Comparison of ENCODE assay signal across 22 cellular contexts in genomic region chr6:13742961-13743735, GRCh38. TPM values are rescaled to one million over a fixed set of nuclear protein-coding genes. Genes with fewer than 3 reads are reported as not detected.
DNase-seq lines count a peak whose midpoint lies in the region; ATAC-seq, FAIRE-seq and TF ChIP-seq lines count a peak whose summit lies in the region.
"Had no signal": no experiment of that assay in that cellular context is flagged by ENCODE, and none has a peak within 500 bp of the region (broad histone marks: within the 10 kb centered on the region; RNA-seq: fewer than 3 reads in every experiment).

No MANE protein-coding gene starts in this region.

- H3K79me2 ChIP-seq in K562 (ENCODE audit: control insufficient read depth, insufficient read depth, low read length): no peaks in the 10 kb centered on the region

- BruUV-seq in K562 (replicated peaks; lab: Mats Ljungman, UMichigan): no TSS peak

- no peaks in the 10 kb centered on the region for H3K36me3 Mint-ChIP-seq in activated naive CD4-positive, alpha-beta T cell treated with anti-CD3 and anti-CD28 coated beads, Interleukin-2, amount 10 ng/mL, durations not matched to agents 7 days and 5 days
- H3K36me3 Mint-ChIP-seq in naive thymus-derived CD8-positive, alpha-beta T cell: no peaks in the 10 kb centered on the region
- no peaks in the 10 kb centered on the region for H3K36me3 Mint-ChIP-seq in T-helper 2 cell treated with Interferon-gamma antibody and Interleukin-4, amounts not matched to agents 5 μg/mL and 100 μg/mL, for 36 hours (ENCODE audit: low read depth)

- no peak for TF ChIP-seq POLR2A in K562 (conservative IDR thresholded peaks at IDR 0.05)

- H3K4me3 ChIP-seq in K562 (no peak overlapping the region), thymus (ENCODE audit: low read length) (peak overlapping the region; percentile 11), upper lobe of right lung (no peak overlapping the region)
- H3K4me3 ChIP-seq: lung, SJCRH30, smooth muscle cell, transverse colon had no signal

- no peak overlapping the region for H2AFZ ChIP-seq in K562 (ENCODE audit: low read depth, low read length)

- H3K27ac Mint-ChIP-seq in activated naive CD4-positive, alpha-beta T cell treated with anti-CD3 and anti-CD28 coated beads, Interleukin-2, amount 10 ng/mL, durations not matched to agents 7 days and 5 days: no peak overlapping the region
- no peak overlapping the region for H3K27ac Mint-ChIP-seq in naive thymus-derived CD8-positive, alpha-beta T cell
- no peak overlapping the region for H3K27ac Mint-ChIP-seq in T-helper 2 cell treated with Interferon-gamma antibody and Interleukin-4, amounts not matched to agents 5 μg/mL and 100 μg/mL, for 36 hours
- H3K27ac Mint-ChIP-seq: immature natural killer cell had no signal

- peaks cover 4% of the 10 kb centered on the region for H3K9me3 Mint-ChIP-seq in activated naive CD4-positive, alpha-beta T cell treated with anti-CD3 and anti-CD28 coated beads, Interleukin-2, amount 10 ng/mL, durations not matched to agents 7 days and 5 days
- peaks cover 0 to 3% (median 0%) of the 10 kb centered on the region in 9 donors for H3K9me3 Mint-ChIP-seq in naive thymus-derived CD8-positive, alpha-beta T cell
- no peaks in the 10 kb centered on the region for H3K9me3 Mint-ChIP-seq in T-helper 2 cell treated with Interferon-gamma antibody and Interleukin-4, amounts not matched to agents 5 μg/mL and 100 μg/mL, for 36 hours

- H3K4me1 ChIP-seq in K562 (replicated peaks in 1 of 2; ENCODE audit: control insufficient read depth in 2 of 2, insufficient read depth in 2 of 2, low read length in 2 of 2): peaks cover 0 to 5% of the 10 kb centered on the region in 2 experiments; a peak in 1 of 5 replicates
- H3K4me1 ChIP-seq in thymus (ENCODE audit: control insufficient read depth, insufficient read depth, low read length): no peaks in the 10 kb centered on the region
- H3K4me1 ChIP-seq in upper lobe of right lung: no peaks in the 10 kb centered on the region
- H3K4me1 ChIP-seq: heart left ventricle, SJCRH30, transverse colon had no signal

- peak overlapping the region; percentile 21 for H3K4me3 Mint-ChIP-seq in activated naive CD4-positive, alpha-beta T cell treated with anti-CD3 and anti-CD28 coated beads, Interleukin-2, amount 10 ng/mL, durations not matched to agents 7 days and 5 days
- peak overlapping the region in 8 of 10 donors; percentile 26 to 64 (median 48) for H3K4me3 Mint-ChIP-seq in naive thymus-derived CD8-positive, alpha-beta T cell
- H3K4me3 Mint-ChIP-seq in T-helper 2 cell treated with Interferon-gamma antibody and Interleukin-4, amounts not matched to agents 5 μg/mL and 100 μg/mL, for 36 hours: no peak overlapping the region

- peaks cover 9% of the 10 kb centered on the region for H3K4me1 Mint-ChIP-seq in activated naive CD4-positive, alpha-beta T cell treated with anti-CD3 and anti-CD28 coated beads, Interleukin-2, amount 10 ng/mL, durations not matched to agents 7 days and 5 days
- peaks cover 0 to 2% (median 0%) of the 10 kb centered on the region in 4 donors for H3K4me1 Mint-ChIP-seq in naive thymus-derived CD8-positive, alpha-beta T cell
- H3K4me1 Mint-ChIP-seq in T-helper 2 cell treated with Interferon-gamma antibody and Interleukin-4, amounts not matched to agents 5 μg/mL and 100 μg/mL, for 36 hours (ENCODE audit: low read depth): no peaks in the 10 kb centered on the region

- POLR2A ChIA-PET in K562 (lab: Yijun Ruan, JAX): interaction anchor here (1.1 to 1.6 kb wide), 2 partner anchors 8 to 9 kb away, joined by 3 to 4 read pairs; no protein-coding TSS in a partner anchor
- POLR2A ChIA-PET in naive thymus-derived CD8-positive, alpha-beta T cell (lab: Charles Lee): no interaction called here

- intact Hi-C loops in K562 (cut with micrococcal nuclease): no loop called here
- intact Hi-C loops in upper lobe of right lung (cut with DNase I): no loop called here

- no peak for FAIRE-seq in K562 (lab: Jason Lieb, UNC)
- FAIRE-seq: H54 had no signal

- no peak for DNase-seq in activated naive CD4-positive, alpha-beta T cell treated with anti-CD3 and anti-CD28 coated beads, Interleukin-2, amount 10 ng/mL, durations not matched to agents 7 days and 5 days
- DNase-seq in activated naive CD4-positive, alpha-beta T cell treated with anti-CD3 and anti-CD28 coated beads, Interleukin-2, amount 50 U/mL, for 16 hours: no peak
- DNase-seq in K562 (ENCODE audit: extremely low read depth in 1 of 4, low spot score in 3 of 4) (no peak), upper lobe of right lung (no peak), NOMO-1 treated with dmso at 0.1 percent for 144 hours (lab: John Stamatoyannopoulos, UW; ENCODE audit: unreplicated experiment) (no peak)
- peak in 1 of 10 donors; percentile 9 for DNase-seq in naive thymus-derived CD8-positive, alpha-beta T cell
- no peak for DNase-seq in T-helper 2 cell treated with Interferon-gamma antibody and Interleukin-4, amounts not matched to agents 5 μg/mL and 100 μg/mL, for 36 hours (ENCODE audit: low spot score)
- DNase-seq: activated T-cell treated with anti-CD3 and anti-CD28 coated beads, Interleukin-2, amount 50 U/mL, for 1 hour; effector CD4-positive, alpha-beta T cell; EL; immature natural killer cell; NCI-H1436 treated with DMSO at 0.1 percent for 48 hours; NCI-H2171 treated with DMSO at 0.1 percent for 48 hours; posterior cingulate gyrus; SJCRH30; stimulated activated CD4-positive, alpha-beta T cell treated with anti-CD3 and anti-CD28 coated beads, Interleukin-4, amount 100 ng/mL, for 4 hours; transverse colon had no signal

- H3K27me3 ChIP-seq in K562 (ENCODE audit: control insufficient read depth in 2 of 2, insufficient read depth in 2 of 2, low read length in 2 of 2): no peaks in the 10 kb centered on the region
- no peaks in the 10 kb centered on the region for H3K27me3 ChIP-seq in thymus (ENCODE audit: control insufficient read depth, insufficient read depth)
- H3K27me3 ChIP-seq in upper lobe of right lung: no peaks in the 10 kb centered on the region
- H3K27me3 ChIP-seq: heart left ventricle, SJCRH30, transverse colon had no signal

- peaks cover 6% of the 10 kb centered on the region; the same call in 1 of the 2 replicates for H3K9me3 ChIP-seq in K562 (replicated peaks; ENCODE audit: control insufficient read depth, insufficient read depth, low read depth, low read length)
- H3K9me3 ChIP-seq in thymus (ENCODE audit: control insufficient read depth): no peaks in the 10 kb centered on the region
- no peaks in the 10 kb centered on the region for H3K9me3 ChIP-seq in upper lobe of right lung
- H3K9me3 ChIP-seq: heart left ventricle, SJCRH30, transverse colon had no signal

- in situ Hi-C loops in K562 (cut with MboI): no loop called here

- peaks cover 7% of the 10 kb centered on the region for H3K27me3 Mint-ChIP-seq in activated naive CD4-positive, alpha-beta T cell treated with anti-CD3 and anti-CD28 coated beads, Interleukin-2, amount 10 ng/mL, durations not matched to agents 7 days and 5 days
- no peaks in the 10 kb centered on the region for H3K27me3 Mint-ChIP-seq in naive thymus-derived CD8-positive, alpha-beta T cell
- no peaks in the 10 kb centered on the region for H3K27me3 Mint-ChIP-seq in T-helper 2 cell treated with Interferon-gamma antibody and Interleukin-4, amounts not matched to agents 5 μg/mL and 100 μg/mL, for 36 hours (ENCODE audit: low read depth)

- H3K36me3 ChIP-seq in K562 (ENCODE audit: control insufficient read depth, insufficient read depth, low read length) (no peaks in the 10 kb centered on the region), thymus (ENCODE audit: control insufficient read depth, insufficient read depth) (no peaks in the 10 kb centered on the region), upper lobe of right lung (no peaks in the 10 kb centered on the region)
- H3K36me3 ChIP-seq: heart left ventricle, SJCRH30, transverse colon had no signal

- CTCF ChIA-PET in activated naive CD4-positive, alpha-beta T cell treated with anti-CD3 and anti-CD28 coated beads, Interleukin-2, amount 10 ng/mL, durations not matched to agents 7 days and 5 days (lab: Charles Lee): no interaction called here
- CTCF ChIA-PET in K562 (lab: Yijun Ruan, JAX; ENCODE audit: low intra/inter-chr PET ratio): no interaction called here

- H3K4me2 ChIP-seq in K562 (ENCODE audit: insufficient read depth, low read length): no peak overlapping the region
- H3K4me2 ChIP-seq: smooth muscle cell had no signal

- TF ChIP-seq EP300 in K562 (IDR thresholded peaks at IDR 0.05; ENCODE audit: low read length): no peak

- no peak for ATAC-seq in K562
- ATAC-seq in naive thymus-derived CD8-positive, alpha-beta T cell: peak; percentile 44
- ATAC-seq in upper lobe of right lung: no peak
- ATAC-seq: heart left ventricle had no signal

- H3K27ac ChIP-seq in K562 (ENCODE audit: extremely low read depth, low read depth, low read length) (no peak overlapping the region), thymus (ENCODE audit: low read depth) (no peak overlapping the region), upper lobe of right lung (no peak overlapping the region)
- H3K27ac ChIP-seq: heart left ventricle, SJCRH30, transverse colon had no signal

- no peak for TF ChIP-seq CTCF in K562 (IDR thresholded peaks at IDR 0.05 in 2 of 3, conservative IDR thresholded peaks at IDR 0.05 in 1 of 3; ENCODE audit: insufficient read depth in 2 of 3, low read depth in 1 of 3, low read length in 3 of 3)
- no peak for TF ChIP-seq CTCF in upper lobe of right lung (IDR thresholded peaks at IDR 0.05)

- no peak overlapping the region for H3K9ac ChIP-seq in K562 (ENCODE audit: insufficient read depth in 1 of 2, low read depth in 2 of 2, low read length in 2 of 2)

- no peak for TF ChIP-seq RAD21 in K562 (CRISPR knock-in tag; conservative IDR thresholded peaks at IDR 0.05 in 1 of 2, IDR thresholded peaks at IDR 0.05 in 1 of 2)

- WGBS in K562 (ENCODE audit: insufficient coverage, low coverage, missing lambda C conversion rate): 87% methylated on average over 32 of the region's 56 CpGs
- 77% methylated on average over 56 of the region's 56 CpGs for WGBS in thymus

- H4K20me1 ChIP-seq in K562 (replicated peaks; ENCODE audit: control insufficient read depth, insufficient read depth, low read length): no peaks in the 10 kb centered on the region

- no peaks in the 10 kb centered on the region for H3K9me1 ChIP-seq in K562 (ENCODE audit: control insufficient read depth, insufficient read depth, low read length)

RNA-seq across cellular contexts. Expression of gene RANBP9, which starts 31.5 kb away (rescaled TPM):
- total RNA-seq in K562 (2011; cell fraction: chromatin; rRNA removed; ENCODE audit: low replicate concordance): 23.7 and 84.5 TPM in 2 replicates
- total RNA-seq in K562 (2011; cell fraction: nucleolus; rRNA removed): 11.0 and 16.3 TPM in 2 replicates
- total RNA-seq in K562 (2011; cell fraction: nucleoplasm; rRNA removed): 31.1 and 32.8 TPM in 2 replicates
- total RNA-seq in K562 (2014; rRNA removed) (34.7 and 36.4 TPM in 2 replicates), K562 (2014; rRNA removed; fragmentation: Illumina TruSeq; extraction: Trizol) (64.8 and 74.0 TPM in 2 replicates), K562 (2015; rRNA removed; fragmentation: Illumina TruSeq; extraction: Trizol) (60.3 and 61.5 TPM in 2 replicates), K562 (2021) (80.4 and 87.0 TPM in 2 replicates), upper lobe of right lung (38.5 TPM)
- polyA plus RNA-seq in K562 (2011; rRNA removed) (54.2 and 83.6 TPM in 2 replicates), K562 (2014; fragmentation: Illumina TruSeq; extraction: Trizol) (124 and 130 TPM in 2 replicates), K562 (2014; fragmentation: Nextera tagmentation; extraction: Ambion mirVana) (10 to 100 TPM; 27.5 to 31.2 TPM), K562 (2014; rRNA removed) (51.2 and 53.5 TPM in 2 replicates), thymus (37.9 TPM)
- 30.0 and 36.4 TPM in 2 replicates for polyA plus RNA-seq in K562 (2011; cell fraction: cytosol; rRNA removed)
- 43.2 and 52.8 TPM in 2 replicates for polyA plus RNA-seq in K562 (2011; cell fraction: nucleus; rRNA removed)
- polyA plus RNA-seq in K562 (2012): 68.7 and 70.4 TPM in 2 replicates
- polyA minus RNA-seq in K562 (2011; rRNA and poly(A)+ RNA removed): 126 and 143 TPM in 2 replicates
- polyA minus RNA-seq in K562 (2011; cell fraction: cytosol; rRNA and poly(A)+ RNA removed): 54.5 and 56.1 TPM in 2 replicates
- polyA minus RNA-seq in K562 (2011; cell fraction: nucleus; rRNA and poly(A)+ RNA removed): 19.8 and 32.3 TPM in 2 replicates
- total RNA-seq in naive thymus-derived CD8-positive, alpha-beta T cell: 10 to 100 TPM; 50.4 to 57.2 TPM
- 1 to 10 TPM; 1.9 to 5.6 (median 3.9) TPM for polyA plus RNA-seq in naive thymus-derived CD8-positive, alpha-beta T cell

Comparison
In these comparisons a context has a peak if more than half of its experiments do, and no peak if none do; other contexts are left out.
1. ATAC-seq: peak in naive thymus-derived CD8-positive, alpha-beta T cell (2 of 2); none in K562 (single experiment) and upper lobe of right lung (single experiment).